30 cellular contexts compared by ENCODE assay signal in the genomic region with DNA sequence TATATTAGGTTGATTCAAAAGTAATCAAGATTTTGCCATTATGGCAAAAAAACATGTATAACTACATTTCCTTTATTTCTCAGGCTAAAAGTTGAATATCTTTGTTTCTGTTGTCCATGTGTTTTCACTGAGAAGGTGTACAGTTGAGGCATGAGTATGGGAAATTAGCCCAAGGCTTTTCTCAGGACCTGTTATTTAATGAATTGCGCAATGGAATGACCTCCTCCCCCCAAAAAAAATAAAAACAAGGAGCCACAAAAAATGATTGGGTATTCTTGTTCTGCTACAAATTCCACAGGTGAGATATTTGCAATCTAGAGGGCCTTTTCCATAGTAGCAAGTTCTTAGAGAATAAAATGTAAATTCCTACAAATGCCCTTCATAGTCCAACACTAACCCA.
"Had no signal": no experiment of that assay in that cellular context is flagged by ENCODE, and none has a peak within 500 bp of the region (broad histone marks: within the 10 kb centered on the region; RNA-seq: fewer than 3 reads in every experiment).

No MANE protein-coding gene starts in this region.

- H3K36me3 Mint-ChIP-seq: naive thymus-derived CD8-positive, alpha-beta T cell; natural killer cell treated with Interleukin-12 subunit alpha and Interleukin-12 subunit beta and Interleukin-15 and Interleukin-18, amount 100 ng/mL, for 72 hours; stimulated activated memory B cell treated with anti-CD40 and anti-IgM and Interleukin-4, amounts not matched to agents 10 μg/mL and 1 μg/mL and 100 μg/mL, for 72 hours; type B pancreatic cell had no signal

- H3K9me3 Mint-ChIP-seq: naive thymus-derived CD8-positive, alpha-beta T cell; natural killer cell treated with Interleukin-12 subunit alpha and Interleukin-12 subunit beta and Interleukin-15 and Interleukin-18, amount 100 ng/mL, for 72 hours; nephron progenitor cell; neural crest cell; stimulated activated memory B cell treated with anti-CD40 and anti-IgM and Interleukin-4, amounts not matched to agents 10 μg/mL and 1 μg/mL and 100 μg/mL, for 72 hours; stimulated activated naive CD8-positive, alpha-beta T cell treated with anti-CD3 and anti-CD28 coated beads, Interleukin-15, amount 100 ng/mL, for 72 hours; type B pancreatic cell had no signal

- H3K27me3 ChIP-seq: neutrophil, spleen, suprapubic skin, testis, tibial artery, transverse colon, upper lobe of right lung, uterus had no signal

- H3K4me3 ChIP-seq: pancreas, prostate gland, skin epidermis, smooth muscle cell, spleen, suprapubic skin, testis, tibial artery, transverse colon, upper lobe of right lung, uterus had no signal

- H3K36me3 ChIP-seq: neutrophil, pancreas, prostate gland, spleen, suprapubic skin, tibial artery, transverse colon, upper lobe of right lung, uterus had no signal

- ATAC-seq: naive thymus-derived CD8-positive, alpha-beta T cell; natural killer cell treated with Interleukin-12 subunit alpha and Interleukin-12 subunit beta and Interleukin-15 and Interleukin-18, amount 100 ng/mL, for 72 hours; pancreas; right cardiac atrium; sciatic nerve; stimulated activated memory B cell treated with anti-CD40 and anti-IgM and Interleukin-4, amounts not matched to agents 10 μg/mL and 1 μg/mL and 100 μg/mL, for 72 hours; stimulated activated naive CD8-positive, alpha-beta T cell treated with anti-CD3 and anti-CD28 coated beads, Interleukin-15, amount 100 ng/mL, for 72 hours; stimulated activated naive CD8-positive, alpha-beta T cell treated with anti-CD3 and anti-CD28 coated beads, Interleukin-15, Interleukin-2, amounts not matched to agents 100 U/mL and 50 U/mL, for 24 hours had no signal

- H3K4me2 ChIP-seq: smooth muscle cell had no signal

- H3K9me3 ChIP-seq: neutrophil, pancreas, prostate gland, spleen, suprapubic skin, testis, tibial artery, transverse colon, upper lobe of right lung, uterus had no signal

- H3K27ac Mint-ChIP-seq: naive thymus-derived CD8-positive, alpha-beta T cell; natural killer cell treated with Interleukin-12 subunit alpha and Interleukin-12 subunit beta and Interleukin-15 and Interleukin-18, amount 100 ng/mL, for 72 hours; nephron progenitor cell; stimulated activated memory B cell treated with anti-CD40 and anti-IgM and Interleukin-4, amounts not matched to agents 10 μg/mL and 1 μg/mL and 100 μg/mL, for 72 hours; stimulated activated naive CD8-positive, alpha-beta T cell treated with anti-CD3 and anti-CD28 coated beads, Interleukin-15, amount 100 ng/mL, for 72 hours; type B pancreatic cell had no signal

- H3K27ac ChIP-seq: neutrophil, pancreas, prostate gland, skin epidermis, spleen, suprapubic skin, testis, tibial artery, transverse colon, upper lobe of right lung, uterus had no signal

- H3K4me1 ChIP-seq: pancreas, prostate gland, spleen, suprapubic skin, testis, transverse colon, upper lobe of right lung had no signal

- DNase-seq: naive thymus-derived CD8-positive, alpha-beta T cell; nephron progenitor cell; nucleus accumbens; pancreas; right cardiac atrium; spleen; stimulated activated CD4-positive, alpha-beta T cell treated with anti-CD3 and anti-CD28 coated beads, Interleukin-12 subunit alpha, Interleukin-12 subunit beta, amount 100 ng/mL, for 4 hours; stimulated activated CD4-positive, alpha-beta T cell treated with anti-CD3 and anti-CD28 coated beads, Interleukin-1b, Interleukin-23, amount 100 ng/mL, for 48 hours; stimulated activated CD4-positive, alpha-beta T cell treated with anti-CD3 and anti-CD28 coated beads, Interleukin-4, amount 100 ng/mL, for 1 hour; stimulated activated CD4-positive, alpha-beta T cell treated with anti-CD3 and anti-CD28 coated beads, Interleukin-4, amount 100 ng/mL, for 4 hours; stimulated activated CD8-positive, alpha-beta memory T cell treated with anti-CD3 and anti-CD28 coated beads, Interleukin-4, amount 100 ng/mL, for 48 hours; stimulated activated naive CD4-positive, alpha-beta T cell; stimulated activated naive CD8-positive, alpha-beta T cell treated with anti-CD3 and anti-CD28 coated beads, Interleukin-15, amount 100 ng/mL, for 72 hours; stimulated activated naive CD8-positive, alpha-beta T cell treated with anti-CD3 and anti-CD28 coated beads, Interleukin-15, Interleukin-2, amounts not matched to agents 100 U/mL and 50 U/mL, for 24 hours; substantia nigra; testis; tibial artery; transverse colon; upper lobe of right lung; uterus had no signal

- FAIRE-seq: pancreas had no signal
